Comparison of ENCODE assay signal across 1 cellular context in genomic region chr1:223683586-223684487, GRCh38.
TF ChIP-seq lines count a peak whose summit lies in the region.

No MANE protein-coding gene starts in this region.

TF ChIP-seq in HEK293, 187 proteins besides CTCF, POLR2A, EP300 and RAD21 (continued from another document):
- TF ChIP-seq ZNF18 (tag by site-specific recombination; IDR thresholded peaks at IDR 0.05): no peak
- TF ChIP-seq ZEB2 (tag by site-specific recombination; IDR thresholded peaks at IDR 0.05): peak; percentile 39; the same call in 1 of the 2 replicates
- TF ChIP-seq ZNF324 (tag by site-specific recombination; IDR thresholded peaks at IDR 0.05): no peak
- TF ChIP-seq, protein P1, sequence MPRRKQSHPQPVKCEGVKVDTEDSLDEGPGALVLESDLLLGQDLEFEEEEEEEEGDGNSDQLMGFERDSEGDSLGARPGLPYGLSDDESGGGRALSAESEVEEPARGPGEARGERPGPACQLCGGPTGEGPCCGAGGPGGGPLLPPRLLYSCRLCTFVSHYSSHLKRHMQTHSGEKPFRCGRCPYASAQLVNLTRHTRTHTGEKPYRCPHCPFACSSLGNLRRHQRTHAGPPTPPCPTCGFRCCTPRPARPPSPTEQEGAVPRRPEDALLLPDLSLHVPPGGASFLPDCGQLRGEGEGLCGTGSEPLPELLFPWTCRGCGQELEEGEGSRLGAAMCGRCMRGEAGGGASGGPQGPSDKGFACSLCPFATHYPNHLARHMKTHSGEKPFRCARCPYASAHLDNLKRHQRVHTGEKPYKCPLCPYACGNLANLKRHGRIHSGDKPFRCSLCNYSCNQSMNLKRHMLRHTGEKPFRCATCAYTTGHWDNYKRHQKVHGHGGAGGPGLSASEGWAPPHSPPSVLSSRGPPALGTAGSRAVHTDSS (tag by site-specific recombination; IDR thresholded peaks at IDR 0.05): 0 out of 2 replicates have a peak, but pooled peaks have one; percentile 5
- TF ChIP-seq ZNF341 (tag by site-specific recombination; IDR thresholded peaks at IDR 0.05; ENCODE audit: low read depth): no peak
- peak; percentile 94; the same call in 1 of the 2 replicates for TF ChIP-seq ZNF660 (tag by site-specific recombination; IDR thresholded peaks at IDR 0.05)
- no peak for TF ChIP-seq ZNF23 (tag by site-specific recombination; IDR thresholded peaks at IDR 0.05; ENCODE audit: borderline replicate concordance)
- no peak for TF ChIP-seq TCF7L2 (IDR thresholded peaks at IDR 0.05; ENCODE audit: borderline replicate concordance, low read depth, low read length)
- TF ChIP-seq KLF10 (tag by site-specific recombination; IDR thresholded peaks at IDR 0.05): no peak
- TF ChIP-seq ZNF610 (tag by site-specific recombination; IDR thresholded peaks at IDR 0.05; ENCODE audit: borderline replicate concordance): 0 out of 2 replicates have a peak, but pooled peaks have one; percentile 49
- TF ChIP-seq ZNF701 (tag by site-specific recombination; IDR thresholded peaks at IDR 0.05): no peak
- TF ChIP-seq WT1 (tag by site-specific recombination; IDR thresholded peaks at IDR 0.05): no peak
- peak; percentile 72 for TF ChIP-seq ZNF2 (tag by site-specific recombination; IDR thresholded peaks at IDR 0.05)
- TF ChIP-seq, protein P2, sequence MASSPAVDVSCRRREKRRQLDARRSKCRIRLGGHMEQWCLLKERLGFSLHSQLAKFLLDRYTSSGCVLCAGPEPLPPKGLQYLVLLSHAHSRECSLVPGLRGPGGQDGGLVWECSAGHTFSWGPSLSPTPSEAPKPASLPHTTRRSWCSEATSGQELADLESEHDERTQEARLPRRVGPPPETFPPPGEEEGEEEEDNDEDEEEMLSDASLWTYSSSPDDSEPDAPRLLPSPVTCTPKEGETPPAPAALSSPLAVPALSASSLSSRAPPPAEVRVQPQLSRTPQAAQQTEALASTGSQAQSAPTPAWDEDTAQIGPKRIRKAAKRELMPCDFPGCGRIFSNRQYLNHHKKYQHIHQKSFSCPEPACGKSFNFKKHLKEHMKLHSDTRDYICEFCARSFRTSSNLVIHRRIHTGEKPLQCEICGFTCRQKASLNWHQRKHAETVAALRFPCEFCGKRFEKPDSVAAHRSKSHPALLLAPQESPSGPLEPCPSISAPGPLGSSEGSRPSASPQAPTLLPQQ (tag by site-specific recombination; IDR thresholded peaks at IDR 0.05): 0 out of 2 replicates have a peak, but pooled peaks have one; percentile 39
- no peak for TF ChIP-seq GFI1B (tag by site-specific recombination; IDR thresholded peaks at IDR 0.05)
- no peak for TF ChIP-seq ZNF391 (tag by site-specific recombination; IDR thresholded peaks at IDR 0.05; ENCODE audit: borderline replicate concordance, low read depth)
- TF ChIP-seq, protein P3, sequence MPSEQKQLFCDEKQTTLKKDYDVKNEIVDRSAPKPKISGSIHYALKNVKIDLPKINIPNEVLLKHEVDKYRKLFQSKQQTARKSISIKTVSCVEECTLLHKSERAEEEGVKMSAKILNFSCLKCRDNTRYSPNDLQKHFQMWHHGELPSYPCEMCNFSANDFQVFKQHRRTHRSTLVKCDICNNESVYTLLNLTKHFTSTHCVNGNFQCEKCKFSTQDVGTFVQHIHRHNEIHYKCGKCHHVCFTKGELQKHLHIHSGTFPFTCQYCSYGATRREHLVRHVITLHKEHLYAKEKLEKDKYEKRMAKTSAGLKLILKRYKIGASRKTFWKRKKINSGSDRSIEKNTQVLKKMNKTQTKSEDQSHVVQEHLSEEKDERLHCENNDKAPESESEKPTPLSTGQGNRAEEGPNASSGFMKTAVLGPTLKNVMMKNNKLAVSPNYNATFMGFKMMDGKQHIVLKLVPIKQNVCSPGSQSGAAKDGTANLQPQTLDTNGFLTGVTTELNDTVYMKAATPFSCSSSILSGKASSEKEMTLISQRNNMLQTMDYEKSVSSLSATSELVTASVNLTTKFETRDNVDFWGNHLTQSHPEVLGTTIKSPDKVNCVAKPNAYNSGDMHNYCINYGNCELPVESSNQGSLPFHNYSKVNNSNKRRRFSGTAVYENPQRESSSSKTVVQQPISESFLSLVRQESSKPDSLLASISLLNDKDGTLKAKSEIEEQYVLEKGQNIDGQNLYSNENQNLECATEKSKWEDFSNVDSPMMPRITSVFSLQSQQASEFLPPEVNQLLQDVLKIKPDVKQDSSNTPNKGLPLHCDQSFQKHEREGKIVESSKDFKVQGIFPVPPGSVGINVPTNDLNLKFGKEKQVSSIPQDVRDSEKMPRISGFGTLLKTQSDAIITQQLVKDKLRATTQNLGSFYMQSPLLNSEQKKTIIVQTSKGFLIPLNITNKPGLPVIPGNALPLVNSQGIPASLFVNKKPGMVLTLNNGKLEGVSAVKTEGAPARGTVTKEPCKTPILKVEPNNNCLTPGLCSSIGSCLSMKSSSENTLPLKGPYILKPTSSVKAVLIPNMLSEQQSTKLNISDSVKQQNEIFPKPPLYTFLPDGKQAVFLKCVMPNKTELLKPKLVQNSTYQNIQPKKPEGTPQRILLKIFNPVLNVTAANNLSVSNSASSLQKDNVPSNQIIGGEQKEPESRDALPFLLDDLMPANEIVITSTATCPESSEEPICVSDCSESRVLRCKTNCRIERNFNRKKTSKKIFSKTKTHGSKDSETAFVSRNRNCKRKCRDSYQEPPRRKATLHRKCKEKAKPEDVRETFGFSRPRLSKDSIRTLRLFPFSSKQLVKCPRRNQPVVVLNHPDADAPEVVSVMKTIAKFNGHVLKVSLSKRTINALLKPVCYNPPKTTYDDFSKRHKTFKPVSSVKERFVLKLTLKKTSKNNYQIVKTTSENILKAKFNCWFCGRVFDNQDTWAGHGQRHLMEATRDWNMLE (tag by site-specific recombination; conservative IDR thresholded peaks at IDR 0.05; ENCODE audit: low read depth): 0 out of 2 replicates have a peak, but pooled peaks have one; percentile 21
- TF ChIP-seq ZNF174 (tag by site-specific recombination; IDR thresholded peaks at IDR 0.05): no peak
- TF ChIP-seq ZNF112 (tag by site-specific recombination; IDR thresholded peaks at IDR 0.05): no peak
- TF ChIP-seq ZNF768 (tag by site-specific recombination; IDR thresholded peaks at IDR 0.05): no peak
- TF ChIP-seq SCRT2 (tag by site-specific recombination; IDR thresholded peaks at IDR 0.05): peak; percentile 95
- TF ChIP-seq ZSCAN30 (tag by site-specific recombination; IDR thresholded peaks at IDR 0.05): peak; percentile 98
- TF ChIP-seq KLF1 (tag by site-specific recombination; IDR thresholded peaks at IDR 0.05): no peak
- no peak for TF ChIP-seq ZNF585B (tag by site-specific recombination; IDR thresholded peaks at IDR 0.05)
- TF ChIP-seq ZNF776 (tag by site-specific recombination; IDR thresholded peaks at IDR 0.05; ENCODE audit: borderline replicate concordance): 0 out of 2 replicates have a peak, but pooled peaks have one; percentile 21
- no peak for TF ChIP-seq ZNF596 (tag by site-specific recombination; IDR thresholded peaks at IDR 0.05)
- no peak for TF ChIP-seq GLI2 (tag by site-specific recombination; IDR thresholded peaks at IDR 0.05; ENCODE audit: borderline replicate concordance, low read depth)
- no peak for TF ChIP-seq ZNF146 (tag by site-specific recombination; IDR thresholded peaks at IDR 0.05)
- peak; percentile 68; the same call in 1 of the 2 replicates for TF ChIP-seq SCRT1 (tag by site-specific recombination; IDR thresholded peaks at IDR 0.05; ENCODE audit: borderline replicate concordance)
- TF ChIP-seq PRDM2 (tag by site-specific recombination; IDR thresholded peaks at IDR 0.05; ENCODE audit: borderline replicate concordance): no peak
- peak; percentile 47 for TF ChIP-seq ZBTB17 (tag by site-specific recombination; IDR thresholded peaks at IDR 0.05)
- 0 out of 2 replicates have a peak, but pooled peaks have one; percentile 15 for TF ChIP-seq ZNF629 (tag by site-specific recombination; IDR thresholded peaks at IDR 0.05)
- TF ChIP-seq ZNF654 (tag by site-specific recombination; IDR thresholded peaks at IDR 0.05; ENCODE audit: low read depth): peak; percentile 72
- TF ChIP-seq ZXDB (tag by site-specific recombination; IDR thresholded peaks at IDR 0.05): peak; percentile 35; the same call in 1 of the 2 replicates
